Comparison of ENCODE assay signal across 8 cellular contexts in genomic region chr19:45585158-45585577, GRCh38. TPM values are rescaled to one million over a fixed set of nuclear protein-coding genes. Genes with fewer than 3 reads are reported as not detected.
DNase-seq lines count a peak whose midpoint lies in the region; ATAC-seq and TF ChIP-seq lines count a peak whose summit lies in the region.

No MANE protein-coding gene starts in this region.

- peak overlapping the region; percentile 87 to 97 (median 93) for H3K4me3 Mint-ChIP-seq in CD4-positive, alpha-beta memory T cell

- H2BK15ac ChIP-seq in neuronal stem cell (ENCODE audit: low read length), result no peak overlapping the region

- CTCF ChIA-PET in CD4-positive, alpha-beta memory T cell (lab: Charles Lee; ENCODE audit: partially characterized antibody), result interaction anchor here (1.9 kb wide), 1 partner anchor 57 kb away, joined by 8 read pairs; no protein-coding TSS in a partner anchor
- CTCF ChIA-PET in OCI-LY7 (lab: Charles Lee; ENCODE audit: unreplicated experiment), result no interaction called here

- DNase-seq in CD4-positive, alpha-beta memory T cell, result no peak
- DNase-seq in OCI-LY7 (ENCODE audit: low spot score), result no peak
- no peak for DNase-seq in neuronal stem cell (ENCODE audit: low spot score)
- DNase-seq in retina, result no peak
- no peak for DNase-seq in NCI-H526 treated with DMSO at 0.1 percent for 48 hours (lab: John Stamatoyannopoulos, UW)
- no peak for DNase-seq in NCI-H146 (lab: John Stamatoyannopoulos, UW)

- no peaks in the 10 kb centered on the region for H3K9me3 Mint-ChIP-seq in CD4-positive, alpha-beta memory T cell

- no peak overlapping the region for H2BK5ac ChIP-seq in neuronal stem cell (ENCODE audit: low read length)

- H3K36me3 Mint-ChIP-seq in CD4-positive, alpha-beta memory T cell, result peaks cover 7 to 8% of the 10 kb centered on the region in 2 donors

- H4K20me1 ChIP-seq in OCI-LY7 (ENCODE audit: insufficient read depth, low read length), result no peaks in the 10 kb centered on the region

- peak overlapping the region; percentile 15 for H3K9ac ChIP-seq in endocrine pancreas (ENCODE audit: control insufficient read depth, insufficient read depth, low read length)
- no peak overlapping the region for H3K9ac ChIP-seq in neuronal stem cell (ENCODE audit: low read depth, low read length, poor library complexity)

- no peak overlapping the region for H2BK120ac ChIP-seq in neuronal stem cell (ENCODE audit: low read depth, low read length)

- no peak for TF ChIP-seq CTCF in OCI-LY7 (conservative IDR thresholded peaks at IDR 0.05; ENCODE audit: low read length)

- H3K9me3 ChIP-seq in CD4-positive, alpha-beta memory T cell (ENCODE audit: control insufficient read depth in 1 of 2, low read length in 2 of 2), result no peaks in the 10 kb centered on the region
- H3K9me3 ChIP-seq in OCI-LY7 (ENCODE audit: low read length), result no peaks in the 10 kb centered on the region
- H3K9me3 ChIP-seq in endocrine pancreas (ENCODE audit: control insufficient read depth, low read length), result no peaks in the 10 kb centered on the region
- no peaks in the 10 kb centered on the region for H3K9me3 ChIP-seq in neuronal stem cell (replicated peaks in 1 of 2; ENCODE audit: control insufficient read depth in 2 of 2, insufficient read depth in 1 of 2, low read depth in 1 of 2, low read length in 2 of 2)

- no peaks in the 10 kb centered on the region for H3K27me3 ChIP-seq in CD4-positive, alpha-beta memory T cell (ENCODE audit: insufficient read depth, low read length)
- no peaks in the 10 kb centered on the region for H3K27me3 ChIP-seq in endocrine pancreas (ENCODE audit: control insufficient read depth, insufficient read depth, low read length)
- no peaks in the 10 kb centered on the region for H3K27me3 ChIP-seq in neuronal stem cell (ENCODE audit: control insufficient read depth in 3 of 3, insufficient read depth in 3 of 3, low read depth in 1 of 3, low read length in 3 of 3)

- no peak overlapping the region for H3K14ac ChIP-seq in neuronal stem cell (ENCODE audit: low read length)

- peak overlapping the region; percentile 15 for H3K18ac ChIP-seq in neuronal stem cell (ENCODE audit: low read length)

- peak overlapping the region; percentile 80 for H3K4me2 ChIP-seq in OCI-LY7 (ENCODE audit: low read length)
- H3K4me2 ChIP-seq in neuronal stem cell (ENCODE audit: insufficient read depth, low read length, poor library complexity, severe bottlenecking), result peak overlapping the region; percentile 58

- peaks cover 25% of the 10 kb centered on the region; the same call in 1 of the 2 replicates for H3K79me2 ChIP-seq in OCI-LY7 (ENCODE audit: insufficient read depth, low read depth, low read length)

- H3K4me1 Mint-ChIP-seq in CD4-positive, alpha-beta memory T cell, result peaks cover 7 to 26% (median 16%) of the 10 kb centered on the region in 4 donors

- peaks cover 4% of the 10 kb centered on the region for H3K79me1 ChIP-seq in neuronal stem cell (ENCODE audit: low read depth, low read length)

- peaks cover 8 to 10% of the 10 kb centered on the region in 2 donors for H3K27me3 Mint-ChIP-seq in CD4-positive, alpha-beta memory T cell

- no peak overlapping the region for H2BK12ac ChIP-seq in neuronal stem cell (ENCODE audit: low read length)

- H2AK5ac ChIP-seq in neuronal stem cell (ENCODE audit: low read depth, low read length), result no peak overlapping the region

- no peak for ATAC-seq in HG03342 (IDR thresholded peaks at IDR 0.05; ENCODE audit: unreplicated experiment)

- no peaks in the 10 kb centered on the region for H3K36me3 ChIP-seq in CD4-positive, alpha-beta memory T cell (ENCODE audit: insufficient read depth, low read length)
- H3K36me3 ChIP-seq in OCI-LY7 (ENCODE audit: insufficient read depth, low read length) (peaks cover 16% of the 10 kb centered on the region), endocrine pancreas (ENCODE audit: control insufficient read depth, insufficient read depth, low read length) (no peaks in the 10 kb centered on the region), neuronal stem cell (replicated peaks in 1 of 2; ENCODE audit: control insufficient read depth in 2 of 2, insufficient read depth in 2 of 2, low read length in 2 of 2) (peaks cover 0 to 3% of the 10 kb centered on the region in 2 donors)

- H3K27ac Mint-ChIP-seq in CD4-positive, alpha-beta memory T cell, result peak overlapping the region; percentile 93 to 100 (median 98)

- TSS peak; percentile 96 for BruUV-seq in OCI-LY7 (replicated peaks; lab: Mats Ljungman, UMichigan)

- H3K23ac ChIP-seq in neuronal stem cell (ENCODE audit: low read depth, low read length, poor library complexity), result no peak overlapping the region

- H4K91ac ChIP-seq in neuronal stem cell (ENCODE audit: low read depth, low read length, poor library complexity), result no peak overlapping the region

- peak overlapping the region; percentile 99 for H3K27ac ChIP-seq in CD4-positive, alpha-beta memory T cell (ENCODE audit: low read depth, low read length)
- H3K27ac ChIP-seq in OCI-LY7 (ENCODE audit: low read depth, low read length, poor library complexity, severe bottlenecking), result peak overlapping the region; percentile 77
- H3K27ac ChIP-seq in neuronal stem cell (replicated peaks; ENCODE audit: low read length), result no peak overlapping the region

- H4K8ac ChIP-seq in neuronal stem cell (ENCODE audit: low read depth, low read length), result no peak overlapping the region

- H3K4me3 ChIP-seq in CD4-positive, alpha-beta memory T cell (ENCODE audit: low read length in 2 of 2), result peak overlapping the region; percentile 84 to 85
- H3K4me3 ChIP-seq in OCI-LY7 (ENCODE audit: low read depth, low read length, poor library complexity, severe bottlenecking) (peak overlapping the region; percentile 93), endocrine pancreas (ENCODE audit: control insufficient read depth, insufficient read depth, low read length) (peak overlapping the region; percentile 69), neuronal stem cell (ENCODE audit: low read length in 2 of 2) (peak overlapping the region; percentile 69 to 78)

- no peak overlapping the region for H3K4ac ChIP-seq in neuronal stem cell (ENCODE audit: low read length)

- POLR2A ChIA-PET in CD4-positive, alpha-beta memory T cell (lab: Charles Lee; ENCODE audit: partially characterized antibody), result interaction anchor here (0.6 to 2.5 kb wide), 12 partner anchors 56 to 413 kb away, joined by 3 to 22 read pairs (median 5); partner anchors contain the start of genes FBXO46, FOSB, QPCTL and SNRPD2
- POLR2A ChIA-PET in OCI-LY7 (lab: Charles Lee), result interaction anchor here (0.5 to 1.5 kb wide), 2 partner anchors 56 to 125 kb away, joined by 4 to 5 read pairs; no protein-coding TSS in a partner anchor

- H3K9me2 ChIP-seq in OCI-LY7 (ENCODE audit: insufficient read depth, low read length), result no peaks in the 10 kb centered on the region

- H3K4me1 ChIP-seq in CD4-positive, alpha-beta memory T cell (ENCODE audit: insufficient read depth, low read length), result peaks cover 11% of the 10 kb centered on the region
- peaks cover 10% of the 10 kb centered on the region for H3K4me1 ChIP-seq in OCI-LY7 (ENCODE audit: insufficient read depth, low read length, poor library complexity, severe bottlenecking)
- no peaks in the 10 kb centered on the region for H3K4me1 ChIP-seq in endocrine pancreas (ENCODE audit: control insufficient read depth, insufficient read depth, low read length)
- no peaks in the 10 kb centered on the region for H3K4me1 ChIP-seq in neuronal stem cell (ENCODE audit: control insufficient read depth in 2 of 2, insufficient read depth in 1 of 2, low read depth in 1 of 2, low read length in 2 of 2)

- H2AFZ ChIP-seq in OCI-LY7 (ENCODE audit: low read length) (peak overlapping the region; percentile 62; the same call in 1 of the 2 replicates), neuronal stem cell (ENCODE audit: low read length) (peak overlapping the region; percentile 90)

- WGBS in neuronal stem cell (ENCODE audit: extremely low coverage in 2 of 2, insufficient read length in 2 of 2, insufficient replicate concordance in 1 of 2), 2 donors, result no CpG with 5 or more reads among the region's 7 CpGs

- intact Hi-C loops in CD4-positive, alpha-beta memory T cell (cut with micrococcal nuclease), result loop anchor here (2.0 to 10.0 kb wide), 2 partner anchors 86 to 410 kb away; partner anchors contain the start of genes CCDC61 and PPM1N
- intact Hi-C loops in OCI-LY7 (cut with micrococcal nuclease; ENCODE audit: unreplicated experiment), result no loop called here

RNA-seq across cellular contexts. Expression of gene OPA3, which starts 0.6 kb away (rescaled TPM):
- 10 to 100 TPM in 1 of 2 experiments, 1 to 10 TPM in 1; 9.9 to 10.8 TPM for total RNA-seq in CD4-positive, alpha-beta memory T cell
- 10 to 100 TPM in 1 of 2 donors, 1 to 10 TPM in 1; 4.4 to 12.9 TPM for polyA plus RNA-seq in CD4-positive, alpha-beta memory T cell
- 4.4 and 5.8 TPM in 2 replicates for total RNA-seq in OCI-LY7 (2014; rRNA removed; shearing (Covaris generic))
- total RNA-seq in OCI-LY7 (2022), result 10.6 and 12.0 TPM in 2 replicates
- polyA plus RNA-seq in neuronal stem cell (2013, experiment 1 of 2), result 6.8 TPM
- polyA plus RNA-seq in neuronal stem cell (2013, experiment 2 of 2), result 7.3 TPM

RNA-seq across cellular contexts. Expression of gene GPR4, which starts 16.8 kb away (rescaled TPM):
- total RNA-seq in CD4-positive, alpha-beta memory T cell, result not detected
- not detected for polyA plus RNA-seq in CD4-positive, alpha-beta memory T cell
- 0.38 TPM in 1 of 2 replicates, not detected in the other for total RNA-seq in OCI-LY7 (2014; rRNA removed; shearing (Covaris generic))
- total RNA-seq in OCI-LY7 (2022), result not detected in 2 replicates
- polyA plus RNA-seq in neuronal stem cell (2013, experiment 1 of 2), result 0.04 TPM
- 0.06 TPM for polyA plus RNA-seq in neuronal stem cell (2013, experiment 2 of 2)

RNA-seq across cellular contexts. Expression of gene EML2, which starts 54.0 kb away (rescaled TPM):
- total RNA-seq in CD4-positive, alpha-beta memory T cell, result 10 to 100 TPM; 76.7 to 78.0 TPM
- 10 to 100 TPM; 11.0 to 20.8 TPM for polyA plus RNA-seq in CD4-positive, alpha-beta memory T cell
- total RNA-seq in OCI-LY7 (2014; rRNA removed; shearing (Covaris generic)), result 23.6 and 26.1 TPM in 2 replicates
- 47.5 and 52.5 TPM in 2 replicates for total RNA-seq in OCI-LY7 (2022)
- polyA plus RNA-seq in neuronal stem cell (2013, experiment 1 of 2), result 8.1 TPM
- 8.1 TPM for polyA plus RNA-seq in neuronal stem cell (2013, experiment 2 of 2)
